In genomic region chr2:27714851-27715291, GRCh38 we compare ENCODE assay signal across 8 cellular contexts. TPM values are rescaled to one million over a fixed set of nuclear protein-coding genes. Genes with fewer than 3 reads are reported as not detected.
DNase-seq lines count a peak whose midpoint lies in the region; ATAC-seq and TF ChIP-seq lines count a peak whose summit lies in the region.

No MANE protein-coding gene starts in this region.

- no peaks in the 10 kb centered on the region for H3K9me3 ChIP-seq in sigmoid colon

- TF ChIP-seq EP300 in sigmoid colon (IDR thresholded peaks at IDR 0.05): no peak

- peaks cover 0 to 18% (median 15%) of the 10 kb centered on the region in 4 donors for H3K4me1 ChIP-seq in sigmoid colon

- H3K36me3 ChIP-seq in H7 (replicated peaks; ENCODE audit: control insufficient read depth, insufficient read depth, low read length): no peaks in the 10 kb centered on the region
- no peaks in the 10 kb centered on the region for H3K36me3 ChIP-seq in sigmoid colon

- intact Hi-C loops in activated T-helper 1 cell treated with anti-CD3 and anti-CD28 coated beads, Interleukin-12 subunit alpha, Interleukin-12 subunit beta, Interleukin-2, Interleukin-4 antibody, amounts not matched to agents 30 ng/mL and 10 ng/mL and 1 ng/mL, durations not matched to agents 14 hours and 24 hours and 36 hours (cut with micrococcal nuclease): no loop called here
- intact Hi-C loops in left ventricle myocardium superior (cut with micrococcal nuclease): no loop called here
- intact Hi-C loops in sigmoid colon (cut with DNase I): no loop called here

- 76 to 77% methylated on average over 19 of the region's 19 CpGs for WGBS in sigmoid colon, 2 donors

- peaks cover 38% of the 10 kb centered on the region for H3K4me1 Mint-ChIP-seq in activated T-helper 1 cell treated with anti-CD3 and anti-CD28 coated beads, Interleukin-12 subunit alpha, Interleukin-12 subunit beta, Interleukin-2, Interleukin-4 antibody, amounts not matched to agents 30 ng/mL and 10 ng/mL and 1 ng/mL, durations not matched to agents 14 hours and 24 hours and 36 hours (ENCODE audit: low read depth)

- H3K36me3 Mint-ChIP-seq in activated T-helper 1 cell treated with anti-CD3 and anti-CD28 coated beads, Interleukin-12 subunit alpha, Interleukin-12 subunit beta, Interleukin-2, Interleukin-4 antibody, amounts not matched to agents 30 ng/mL and 10 ng/mL and 1 ng/mL, durations not matched to agents 14 hours and 24 hours and 36 hours (ENCODE audit: low read depth): no peaks in the 10 kb centered on the region

- peak overlapping the region; percentile 48 to 80 (median 66) for H3K27ac ChIP-seq in sigmoid colon

- ATAC-seq in left ventricle myocardium superior (peak; percentile 3), HG02571 (IDR thresholded peaks at IDR 0.05; ENCODE audit: unreplicated experiment) (no peak)

- H3K27me3 Mint-ChIP-seq in activated T-helper 1 cell treated with anti-CD3 and anti-CD28 coated beads, Interleukin-12 subunit alpha, Interleukin-12 subunit beta, Interleukin-2, Interleukin-4 antibody, amounts not matched to agents 30 ng/mL and 10 ng/mL and 1 ng/mL, durations not matched to agents 14 hours and 24 hours and 36 hours (ENCODE audit: insufficient read depth): no peaks in the 10 kb centered on the region

- no peaks in the 10 kb centered on the region for H3K9me3 Mint-ChIP-seq in activated T-helper 1 cell treated with anti-CD3 and anti-CD28 coated beads, Interleukin-12 subunit alpha, Interleukin-12 subunit beta, Interleukin-2, Interleukin-4 antibody, amounts not matched to agents 30 ng/mL and 10 ng/mL and 1 ng/mL, durations not matched to agents 14 hours and 24 hours and 36 hours

- H3K4me3 Mint-ChIP-seq in activated T-helper 1 cell treated with anti-CD3 and anti-CD28 coated beads, Interleukin-12 subunit alpha, Interleukin-12 subunit beta, Interleukin-2, Interleukin-4 antibody, amounts not matched to agents 30 ng/mL and 10 ng/mL and 1 ng/mL, durations not matched to agents 14 hours and 24 hours and 36 hours: peak overlapping the region; percentile 41

- DNase-seq in H7 (peak; percentile 59), left ventricle myocardium superior (no peak), sigmoid colon (no peak), NCI-H146 treated with DMSO at 0.1 percent for 48 hours (lab: John Stamatoyannopoulos, UW; ENCODE audit: unreplicated experiment) (no peak), T-helper 9 cell (no peak), NCI-H526 (lab: John Stamatoyannopoulos, UW) (no peak)
- DNase-seq in activated T-helper 1 cell treated with anti-CD3 and anti-CD28 coated beads, Interleukin-12 subunit alpha, Interleukin-12 subunit beta, Interleukin-2, Interleukin-4 antibody, amounts not matched to agents 30 ng/mL and 10 ng/mL and 1 ng/mL, durations not matched to agents 14 hours and 24 hours and 36 hours (ENCODE audit: low spot score): no peak

- TF ChIP-seq CTCF in sigmoid colon (IDR thresholded peaks at IDR 0.05): no peak

- H3K27me3 ChIP-seq in H7 (ENCODE audit: control insufficient read depth, insufficient read depth, low read length) (peaks cover 16% of the 10 kb centered on the region), sigmoid colon (no peaks in the 10 kb centered on the region)

- peak overlapping the region; percentile 69 for H3K4me3 ChIP-seq in H7 (ENCODE audit: insufficient read depth, low read depth, low read length)
- peak overlapping the region in 3 of 4 donors; percentile 49 to 58 (median 53) for H3K4me3 ChIP-seq in sigmoid colon

- H3K27ac Mint-ChIP-seq in activated T-helper 1 cell treated with anti-CD3 and anti-CD28 coated beads, Interleukin-12 subunit alpha, Interleukin-12 subunit beta, Interleukin-2, Interleukin-4 antibody, amounts not matched to agents 30 ng/mL and 10 ng/mL and 1 ng/mL, durations not matched to agents 14 hours and 24 hours and 36 hours: no peak overlapping the region

- TF ChIP-seq POLR2A in sigmoid colon (IDR thresholded peaks at IDR 0.05): no peak

RNA-seq across cellular contexts. Expression of gene SLC4A1AP, which starts 51.2 kb away (rescaled TPM):
- total RNA-seq in H7 (2014; rRNA removed; shearing (Covaris generic)): 22.8 and 30.2 TPM in 2 replicates
- total RNA-seq in activated T-helper 1 cell treated with anti-CD3 and anti-CD28 coated beads, Interleukin-12 subunit alpha, Interleukin-12 subunit beta, Interleukin-2, Interleukin-4 antibody, amounts not matched to agents 30 ng/mL and 10 ng/mL and 1 ng/mL, durations not matched to agents 14 hours and 24 hours and 36 hours: 29.7 and 29.8 TPM in 2 replicates
- 19.2 TPM for total RNA-seq in left ventricle myocardium superior
- 10 to 100 TPM; 16.0 to 21.4 (median 18.6) TPM for total RNA-seq in sigmoid colon
- polyA plus RNA-seq in sigmoid colon: 10 to 100 TPM; 10.2 to 15.7 (median 11.3) TPM

RNA-seq across cellular contexts. Expression of gene SUPT7L, which starts 51.5 kb away (rescaled TPM):
- total RNA-seq in H7 (2014; rRNA removed; shearing (Covaris generic)): 26.6 and 29.3 TPM in 2 replicates
- 32.5 and 35.2 TPM in 2 replicates for total RNA-seq in activated T-helper 1 cell treated with anti-CD3 and anti-CD28 coated beads, Interleukin-12 subunit alpha, Interleukin-12 subunit beta, Interleukin-2, Interleukin-4 antibody, amounts not matched to agents 30 ng/mL and 10 ng/mL and 1 ng/mL, durations not matched to agents 14 hours and 24 hours and 36 hours
- total RNA-seq in left ventricle myocardium superior (28.1 TPM), sigmoid colon (10 to 100 TPM; 19.0 to 27.1 (median 22.5) TPM)
- polyA plus RNA-seq in sigmoid colon: 10 to 100 TPM in 1 of 3 donors, 1 to 10 TPM in 2; 7.2 to 22.8 (median 8.4) TPM

RNA-seq across cellular contexts. Expression of gene MRPL33, which starts 56.6 kb away (rescaled TPM):
- total RNA-seq in H7 (2014; rRNA removed; shearing (Covaris generic)): 76.5 and 81.9 TPM in 2 replicates
- 55.4 and 55.9 TPM in 2 replicates for total RNA-seq in activated T-helper 1 cell treated with anti-CD3 and anti-CD28 coated beads, Interleukin-12 subunit alpha, Interleukin-12 subunit beta, Interleukin-2, Interleukin-4 antibody, amounts not matched to agents 30 ng/mL and 10 ng/mL and 1 ng/mL, durations not matched to agents 14 hours and 24 hours and 36 hours
- 367 TPM for total RNA-seq in left ventricle myocardium superior
- 100 to 1,000 TPM; 178 to 324 (median 239) TPM for total RNA-seq in sigmoid colon
- polyA plus RNA-seq in sigmoid colon: 100 to 1,000 TPM; 110 to 208 (median 152) TPM
